8 cellular contexts compared by ENCODE assay signal in genomic region chr15:64856429-64857145, GRCh38. TPM values are rescaled to one million over a fixed set of nuclear protein-coding genes. Genes with fewer than 3 reads are reported as not detected.
DNase-seq lines count a peak whose midpoint lies in the region; TF ChIP-seq lines count a peak whose summit lies in the region.

No MANE protein-coding gene starts in this region.

- H3K4me3 ChIP-seq in iPS-20b (ENCODE audit: low read length), result no peak overlapping the region
- no peak overlapping the region for H3K4me3 ChIP-seq in skin epidermis

- peak overlapping the region; percentile 54 for H3K4me3 Mint-ChIP-seq in HFFc6

- peaks cover 14% of the 10 kb centered on the region for H3K4me1 ChIP-seq in iPS-20b (ENCODE audit: insufficient read depth, low read length)

- no peak for TF ChIP-seq CTCF in HFFc6 (IDR thresholded peaks at IDR 0.05)

- H3K9ac ChIP-seq in iPS-20b (ENCODE audit: low read depth, low read length), result peak overlapping the region; percentile 52; the same call in 1 of the 2 replicates

- H3K9me3 Mint-ChIP-seq in HFFc6, result no peaks in the 10 kb centered on the region

- H3K9me3 ChIP-seq in iPS-20b (ENCODE audit: insufficient read depth, low read depth, low read length), result no peaks in the 10 kb centered on the region

- H3K27me3 Mint-ChIP-seq in HFFc6 (ENCODE audit: insufficient read depth), result no peaks in the 10 kb centered on the region

- peaks cover 41% of the 10 kb centered on the region for H3K36me3 Mint-ChIP-seq in HFFc6 (ENCODE audit: low read depth)

- H3K36me3 ChIP-seq in iPS-20b (ENCODE audit: insufficient read depth, low read depth, low read length), result peaks cover 60% of the 10 kb centered on the region

- no peak for DNase-seq in HFFc6
- DNase-seq in germinal center (ENCODE audit: low spot score), result no peak
- DNase-seq in activated CD4-positive, alpha-beta T cell treated with anti-CD3 and anti-CD28 coated beads, Interleukin-2, amount 50 U/mL, for 1 hour, result no peak
- no peak for DNase-seq in HUDEP-2 (lab: John Stamatoyannopoulos, UW; ENCODE audit: unreplicated experiment in 76 of 76)
- DNase-seq in activated effector memory CD4-positive, alpha-beta T cell treated with Interleukin-2 at 50 U/mL for 16 hours, result no peak

- peaks cover 69% of the 10 kb centered on the region for H3K4me1 Mint-ChIP-seq in HFFc6 (ENCODE audit: low read depth)

- H3K27ac Mint-ChIP-seq in HFFc6, result peak overlapping the region; percentile 83

- H3K27me3 ChIP-seq in iPS-20b (ENCODE audit: insufficient read depth, low read length), result no peaks in the 10 kb centered on the region

- H3K27ac ChIP-seq in angular gyrus (ENCODE audit: low read depth, low read length) (peak overlapping the region; percentile 91), iPS-20b (ENCODE audit: low read length) (no peak overlapping the region), skin epidermis (peak overlapping the region in 20 of 21 experiments; percentile 8 to 78 (median 44))

RNA-seq across cellular contexts. Expression of gene PLEKHO2, which starts 14.9 kb away (rescaled TPM):
- 10 to 100 TPM; 23.0 to 28.3 (median 25.4) TPM for total RNA-seq in HFFc6 (2021; fragmentation: NEBNext Ultra II Directional; extraction: Animal tissue kit (Norgen Biotek cat#: 25700))

RNA-seq across cellular contexts. Expression of gene PIF1, which starts 31.1 kb away (rescaled TPM):
- 10 to 100 TPM in 1 of 6 experiments, 1 to 10 TPM in 5; 4.0 to 10.7 (median 8.4) TPM for total RNA-seq in HFFc6 (2021; fragmentation: NEBNext Ultra II Directional; extraction: Animal tissue kit (Norgen Biotek cat#: 25700))

RNA-seq across cellular contexts. Expression of gene ANKDD1A, which starts 55.1 kb away (rescaled TPM):
- total RNA-seq in HFFc6 (2021; fragmentation: NEBNext Ultra II Directional; extraction: Animal tissue kit (Norgen Biotek cat#: 25700)), result 1 to 10 TPM; 1.3 to 2.4 (median 1.9) TPM
